Comparison of ENCODE assay signal across 26 cellular contexts in the genomic region with DNA sequence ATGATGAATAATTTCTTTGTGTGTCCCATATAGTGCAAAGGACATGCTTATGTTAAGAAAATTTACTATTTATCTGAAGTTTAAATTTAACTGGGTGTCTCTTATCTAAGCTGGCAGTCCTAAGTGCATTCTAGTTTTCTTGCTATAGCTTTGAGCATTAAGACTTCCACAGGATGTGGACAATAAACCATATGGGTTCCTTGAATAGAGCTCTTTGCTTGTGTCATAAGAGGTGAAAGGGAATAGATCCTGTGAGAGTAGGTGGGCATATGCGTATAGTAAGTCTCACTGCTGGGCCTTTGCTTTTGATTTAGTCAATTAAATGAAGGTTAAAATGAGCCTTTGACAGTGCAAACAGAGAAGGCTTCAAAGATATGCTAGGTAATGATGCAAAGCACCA.
"Had no signal": no experiment of that assay in that cellular context is flagged by ENCODE, and none has a peak within 500 bp of the region (broad histone marks: within the 10 kb centered on the region; RNA-seq: fewer than 3 reads in every experiment).

No MANE protein-coding gene starts in this region.

- H3K9me3 ChIP-seq: colonic mucosa, esophagus muscularis mucosa, esophagus squamous epithelium, gastrocnemius medialis, gastroesophageal sphincter, heart left ventricle, heart right ventricle had no signal

- H3K36me3 ChIP-seq: colonic mucosa, esophagus muscularis mucosa, esophagus squamous epithelium, gastrocnemius medialis, gastroesophageal sphincter, heart left ventricle, heart right ventricle had no signal

- H3K4me2 ChIP-seq: hepatocyte had no signal

- H3K27ac Mint-ChIP-seq: dendritic cell treated with granulocyte-macrophage colony-stimulating factor and Interleukin-4, amounts not matched to agents 40 ng/mL and 50 ng/mL, for 4 days; effector memory CD8-positive, alpha-beta T cell; endodermal cell had no signal

- H3K4me3 Mint-ChIP-seq: dendritic cell treated with granulocyte-macrophage colony-stimulating factor and Interleukin-4, amounts not matched to agents 40 ng/mL and 50 ng/mL, for 4 days; effector memory CD8-positive, alpha-beta T cell; endodermal cell had no signal

- ATAC-seq: effector memory CD8-positive, alpha-beta T cell; esophagus mucosa; foreskin keratinocyte; gastrocnemius medialis; gastroesophageal sphincter; heart left ventricle; heart right ventricle had no signal

- H2AFZ ChIP-seq: hepatocyte had no signal

- H3K4me1 ChIP-seq: colonic mucosa, esophagus muscularis mucosa, esophagus squamous epithelium, foreskin keratinocyte, gastrocnemius medialis, gastroesophageal sphincter, heart left ventricle, heart right ventricle had no signal

- H3K79me2 ChIP-seq: hepatocyte had no signal

- H3K27me3 ChIP-seq: colonic mucosa, dorsolateral prefrontal cortex, esophagus muscularis mucosa, esophagus squamous epithelium, gastrocnemius medialis, gastroesophageal sphincter, heart left ventricle, heart right ventricle, hepatocyte had no signal

- H3K27ac ChIP-seq: colonic mucosa, coronary artery, dorsolateral prefrontal cortex, epithelial cell of prostate, esophagus muscularis mucosa, esophagus squamous epithelium, foreskin keratinocyte, gastrocnemius medialis, gastroesophageal sphincter, heart left ventricle, heart right ventricle, hepatocyte had no signal

- H3K27me3 Mint-ChIP-seq: effector memory CD8-positive, alpha-beta T cell had no signal

- H3K9me3 Mint-ChIP-seq: dendritic cell treated with granulocyte-macrophage colony-stimulating factor and Interleukin-4, amounts not matched to agents 40 ng/mL and 50 ng/mL, for 4 days; endodermal cell had no signal

- H3K4me3 ChIP-seq: colonic mucosa, coronary artery, dorsolateral prefrontal cortex, esophagus muscularis mucosa, esophagus squamous epithelium, gastrocnemius medialis, gastroesophageal sphincter, heart left ventricle, heart right ventricle, hepatocyte had no signal

- DNase-seq: colonic mucosa; cortex of kidney; dermis blood vessel endothelial cell; dorsolateral prefrontal cortex; effector CD4-positive, alpha-beta T cell; effector CD8-positive, alpha-beta T cell; effector memory CD4-positive, alpha-beta T cell; effector memory CD8-positive, alpha-beta T cell; endodermal cell; erythroblast; esophagus squamous epithelium; foreskin fibroblast; foreskin keratinocyte; foreskin melanocyte; gastrocnemius medialis; glutamatergic neuron; head of caudate nucleus; heart left ventricle; heart right ventricle had no signal
